8 cellular contexts compared by ENCODE assay signal in the genomic region with DNA sequence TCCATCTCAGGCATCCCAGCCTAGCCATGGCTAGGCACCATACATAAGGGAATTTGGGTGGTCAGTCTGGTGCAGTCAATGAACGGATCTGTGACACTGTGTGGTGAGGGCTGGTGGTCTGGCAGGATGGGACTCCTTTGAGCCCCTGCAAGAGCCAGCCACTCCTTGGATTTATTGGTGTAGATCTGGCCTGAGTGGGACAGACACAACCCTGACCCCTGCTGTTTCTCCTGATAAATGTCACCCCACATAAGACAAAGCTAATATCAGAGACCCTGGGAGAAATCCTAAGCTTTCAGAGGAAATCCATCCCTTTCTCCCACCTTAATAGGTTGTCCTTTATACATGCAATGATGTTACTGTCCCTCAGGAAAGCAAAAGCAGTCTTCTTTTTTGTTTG. TPM values are rescaled to one million over a fixed set of nuclear protein-coding genes. Genes with fewer than 3 reads are reported as not detected.
A peak's percentile ranks its signal among the peaks of the same experiment; 100 is the strongest.
DNase-seq lines count a peak whose midpoint lies in the region; ATAC-seq and TF ChIP-seq lines count a peak whose summit lies in the region.

No MANE protein-coding gene starts in this region.

- ATAC-seq in Right ventricle myocardium superior (ENCODE audit: poor library complexity) = no peak

- no peak for TF ChIP-seq POLR2A in transverse colon (IDR thresholded peaks at IDR 0.05)

- no peak overlapping the region for H3K27ac Mint-ChIP-seq in endothelial cell (ENCODE audit: unreplicated experiment)

- H3K36me3 ChIP-seq in cardiac muscle cell (no peaks in the 10 kb centered on the region), OCI-LY3 (replicated peaks; ENCODE audit: low read depth, low read length) (no peaks in the 10 kb centered on the region), transverse colon (no peaks in the 10 kb centered on the region)

- WGBS in transverse colon (ENCODE audit: low coverage in 1 of 2), 2 donors = 81% methylated on average over 1 of the region's 1 CpG; no CpG with 5 or more reads in 1 of the 2 donors

- DNase-seq in cardiac muscle cell (ENCODE audit: low read depth in 1 of 2, low spot score in 1 of 2) = peak; percentile 34 to 39
- no peak for DNase-seq in Right ventricle myocardium superior
- DNase-seq in endothelial cell (ENCODE audit: low spot score) = no peak
- DNase-seq in transverse colon = no peak
- no peak for DNase-seq in HPDE6-E6E7 (ENCODE audit: extremely low spot score)
- no peak for DNase-seq in activated gamma-delta T cell (lab: John Stamatoyannopoulos, UW)
- no peak for DNase-seq in GM03348 (ENCODE audit: low spot score)

- peaks cover 35% of the 10 kb centered on the region for H3K4me1 Mint-ChIP-seq in endothelial cell (ENCODE audit: unreplicated experiment)

- H3K36me3 Mint-ChIP-seq in endothelial cell (ENCODE audit: low read depth, unreplicated experiment) = peaks cover 6% of the 10 kb centered on the region

- H3K9me3 ChIP-seq in cardiac muscle cell (ENCODE audit: low read depth) (no peaks in the 10 kb centered on the region), OCI-LY3 (ENCODE audit: insufficient read depth, low read length) (no peaks in the 10 kb centered on the region), transverse colon (no peaks in the 10 kb centered on the region)

- H3K4me2 ChIP-seq in OCI-LY3 (ENCODE audit: low read length) = no peak overlapping the region

- H3K27ac ChIP-seq in cardiac muscle cell (no peak overlapping the region), OCI-LY3 (ENCODE audit: low read length) (no peak overlapping the region), transverse colon (no peak overlapping the region)

- no peak overlapping the region for H3K4me3 ChIP-seq in cardiac muscle cell
- H3K4me3 ChIP-seq in OCI-LY3 (ENCODE audit: low read length) = no peak overlapping the region
- no peak overlapping the region for H3K4me3 ChIP-seq in transverse colon

- peak overlapping the region; percentile 78 for H3K4me3 Mint-ChIP-seq in endothelial cell (ENCODE audit: unreplicated experiment)

- TF ChIP-seq CTCF in cardiac muscle cell (IDR thresholded peaks at IDR 0.05; ENCODE audit: low read depth, low read length) (peak; percentile 36), OCI-LY3 (IDR thresholded peaks at IDR 0.05; ENCODE audit: low read depth, low read length) (peak; percentile 60), endothelial cell (IDR thresholded peaks at IDR 0.05; ENCODE audit: unreplicated experiment) (peak; percentile 25), transverse colon (IDR thresholded peaks at IDR 0.05) (peak in 3 of 5 experiments; percentile 9 to 19 (median 17))

- H4K20me1 ChIP-seq in OCI-LY3 (ENCODE audit: insufficient read depth, low read length) = 0 out of 2 replicates have a peak, but pooled peaks cover 2% of the 10 kb centered on the region

- H3K4me1 ChIP-seq in cardiac muscle cell (ENCODE audit: low read depth) (peaks cover 14% of the 10 kb centered on the region), OCI-LY3 (ENCODE audit: low read length) (peaks cover 18% of the 10 kb centered on the region), transverse colon (peaks cover 9 to 29% (median 25%) of the 10 kb centered on the region in 4 donors)

- TF ChIP-seq EP300 in transverse colon (IDR thresholded peaks at IDR 0.05; ENCODE audit: low read depth) = no peak

- peaks cover 8% of the 10 kb centered on the region for H3K79me2 ChIP-seq in OCI-LY3 (ENCODE audit: low read length)

- in situ Hi-C loops in transverse colon (cut with MboI; ENCODE audit: low pct_ligation_motif_present in 1 of 4, low pct_unique_long_range_greater_than_20kb in 1 of 4, low sequenced_read_pairs in 3 of 4) = loop anchor here in 2 of 4 donors (10.0 to 25.0 kb wide), 2 partner anchors 86 to 99 kb away; a partner anchor contains a TSS

- H2AFZ ChIP-seq in OCI-LY3 (ENCODE audit: low read depth, low read length) = no peak overlapping the region

- intact Hi-C loops in Right ventricle myocardium superior (cut with DNase I) (no loop called here), transverse colon (cut with DNase I; ENCODE audit: low total_unique reads) (no loop called here)

- H3K9me3 Mint-ChIP-seq in endothelial cell (ENCODE audit: unreplicated experiment) = no peaks in the 10 kb centered on the region

- no peak overlapping the region for H3K9ac ChIP-seq in OCI-LY3 (ENCODE audit: low read length)

- peaks cover 23% of the 10 kb centered on the region for H3K27me3 Mint-ChIP-seq in endothelial cell (ENCODE audit: unreplicated experiment)

- H3K27me3 ChIP-seq in cardiac muscle cell (no peaks in the 10 kb centered on the region), OCI-LY3 (ENCODE audit: low read depth, low read length) (0 out of 2 replicates have a peak, but pooled peaks cover 6% of the 10 kb centered on the region), transverse colon (no peaks in the 10 kb centered on the region)

RNA-seq across cellular contexts. Expression of a gene that starts 2.3 kb away (rescaled TPM):
- total RNA-seq in cardiac muscle cell = 0.78 and 1.9 TPM in 2 replicates
- 2.3 and 4.1 TPM in 2 replicates for polyA plus RNA-seq in cardiac muscle cell
- total RNA-seq in Right ventricle myocardium superior = 0.35 TPM
- total RNA-seq in endothelial cell (ENCODE audit: unreplicated experiment) = 1.3 TPM
- under 1 TPM in 2 of 4 donors, not detected in 2; 0.14 to 0.79 TPM for total RNA-seq in transverse colon

RNA-seq across cellular contexts. Expression of a gene that starts 2.5 kb away (rescaled TPM):
- 78.8 and 108 TPM in 2 replicates for total RNA-seq in cardiac muscle cell
- polyA plus RNA-seq in cardiac muscle cell = 80.9 and 103 TPM in 2 replicates
- total RNA-seq in Right ventricle myocardium superior = 22.8 TPM
- total RNA-seq in endothelial cell (ENCODE audit: unreplicated experiment) = 89.7 TPM
- 100 to 1,000 TPM; 115 to 508 (median 151) TPM for total RNA-seq in transverse colon

RNA-seq across cellular contexts. Expression of a gene that starts 13.7 kb away (rescaled TPM):
- total RNA-seq in cardiac muscle cell (43.2 and 46.3 TPM in 2 replicates), Right ventricle myocardium superior (42.2 TPM), endothelial cell (ENCODE audit: unreplicated experiment) (4.4 TPM), transverse colon (10 to 100 TPM in 2 of 4 donors, 1 to 10 TPM in 2; 5.6 to 46.2 (median 11.7) TPM)
- 70.4 and 111 TPM in 2 replicates for polyA plus RNA-seq in cardiac muscle cell

RNA-seq across cellular contexts. Expression of a gene that starts 14.7 kb away (rescaled TPM):
- total RNA-seq in cardiac muscle cell (1.4 and 1.5 TPM in 2 replicates), Right ventricle myocardium superior (0.54 TPM), endothelial cell (ENCODE audit: unreplicated experiment) (2.6 TPM), transverse colon (10 to 100 TPM in 1 of 4 donors, 1 to 10 TPM in 1, under 1 TPM in 1, not detected in 1; 0.96 to 52.4 (median 2.7) TPM)
- 2.7 and 3.9 TPM in 2 replicates for polyA plus RNA-seq in cardiac muscle cell

RNA-seq across cellular contexts. Expression of a gene that starts 23.9 kb away (rescaled TPM):
- 30.1 and 36.0 TPM in 2 replicates for total RNA-seq in cardiac muscle cell
- 67.8 and 83.3 TPM in 2 replicates for polyA plus RNA-seq in cardiac muscle cell
- total RNA-seq in Right ventricle myocardium superior = 9.3 TPM
- 31.7 TPM for total RNA-seq in endothelial cell (ENCODE audit: unreplicated experiment)
- 10 to 100 TPM; 13.5 to 39.6 (median 18.4) TPM for total RNA-seq in transverse colon

Comparison
In these comparisons a context has a peak if more than half of its experiments do, and no peak if none do; other contexts are left out.
1. DNase-seq: peak in cardiac muscle cell (2 of 2); none in Right ventricle myocardium superior (single experiment), endothelial cell (single experiment), transverse colon (single experiment), HPDE6-E6E7 (single experiment), activated gamma-delta T cell (single experiment) and GM03348 (single experiment).
2. Peak in every context shown above with its lines, with median percentiles within 50 percentile points of each other: CTCF ChIP-seq.